Comparison of ENCODE assay signal across 2 cellular contexts in the genomic region with DNA sequence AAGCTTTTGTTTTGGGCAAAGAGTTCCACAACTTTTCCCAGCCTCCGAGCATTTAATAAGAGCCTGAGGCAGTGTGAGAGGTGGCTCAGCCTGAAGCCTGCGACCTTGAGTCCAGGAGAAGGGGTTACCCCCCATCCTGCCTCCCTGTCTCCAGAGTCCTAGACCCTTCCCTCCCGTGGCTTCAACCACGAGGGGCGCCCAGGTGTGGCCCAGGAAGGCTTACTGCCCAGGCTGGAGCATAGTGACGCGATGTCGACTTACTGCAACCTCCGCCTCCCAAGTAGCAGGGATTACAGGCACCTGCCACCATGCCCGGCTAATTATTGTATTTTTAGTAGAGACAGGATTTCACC.
TF ChIP-seq lines count a peak whose summit lies in the region.

No MANE protein-coding gene starts in this region.

TF ChIP-seq in IMR-90, 13 proteins besides CTCF, POLR2A, EP300 and RAD21:
- TF ChIP-seq, protein P1, sequence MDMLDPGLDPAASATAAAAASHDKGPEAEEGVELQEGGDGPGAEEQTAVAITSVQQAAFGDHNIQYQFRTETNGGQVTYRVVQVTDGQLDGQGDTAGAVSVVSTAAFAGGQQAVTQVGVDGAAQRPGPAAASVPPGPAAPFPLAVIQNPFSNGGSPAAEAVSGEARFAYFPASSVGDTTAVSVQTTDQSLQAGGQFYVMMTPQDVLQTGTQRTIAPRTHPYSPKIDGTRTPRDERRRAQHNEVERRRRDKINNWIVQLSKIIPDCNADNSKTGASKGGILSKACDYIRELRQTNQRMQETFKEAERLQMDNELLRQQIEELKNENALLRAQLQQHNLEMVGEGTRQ (IDR thresholded peaks at IDR 0.05; ENCODE audit: low read depth, low read length), result no peak
- no peak for TF ChIP-seq NFE2L2 (IDR thresholded peaks at IDR 0.05; ENCODE audit: low read depth, low read length)
- no peak for TF ChIP-seq MAZ (IDR thresholded peaks at IDR 0.05; ENCODE audit: borderline replicate concordance, low read depth, low read length)
- TF ChIP-seq CHD1 (IDR thresholded peaks at IDR 0.05; ENCODE audit: low read depth, low read length), result no peak
- TF ChIP-seq MAFK (IDR thresholded peaks at IDR 0.05; ENCODE audit: low read depth, low read length), result no peak
- no peak for TF ChIP-seq FOS (IDR thresholded peaks at IDR 0.05; ENCODE audit: low read depth, low read length)
- TF ChIP-seq RCOR1 (IDR thresholded peaks at IDR 0.05; ENCODE audit: insufficient replicate concordance, low read length), result no peak
- no peak for TF ChIP-seq CEBPB (IDR thresholded peaks at IDR 0.05; ENCODE audit: low read depth, low read length)
- TF ChIP-seq MXI1 (IDR thresholded peaks at IDR 0.05; ENCODE audit: borderline replicate concordance, low read depth, low read length), result no peak
- TF ChIP-seq BHLHE40 (IDR thresholded peaks at IDR 0.05; ENCODE audit: low read depth, low read length), result no peak
- TF ChIP-seq, protein P2, sequence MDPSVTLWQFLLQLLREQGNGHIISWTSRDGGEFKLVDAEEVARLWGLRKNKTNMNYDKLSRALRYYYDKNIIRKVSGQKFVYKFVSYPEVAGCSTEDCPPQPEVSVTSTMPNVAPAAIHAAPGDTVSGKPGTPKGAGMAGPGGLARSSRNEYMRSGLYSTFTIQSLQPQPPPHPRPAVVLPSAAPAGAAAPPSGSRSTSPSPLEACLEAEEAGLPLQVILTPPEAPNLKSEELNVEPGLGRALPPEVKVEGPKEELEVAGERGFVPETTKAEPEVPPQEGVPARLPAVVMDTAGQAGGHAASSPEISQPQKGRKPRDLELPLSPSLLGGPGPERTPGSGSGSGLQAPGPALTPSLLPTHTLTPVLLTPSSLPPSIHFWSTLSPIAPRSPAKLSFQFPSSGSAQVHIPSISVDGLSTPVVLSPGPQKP (IDR thresholded peaks at IDR 0.05; ENCODE audit: borderline replicate concordance, low read depth, low read length), result no peak
- no peak for TF ChIP-seq SMC3 (IDR thresholded peaks at IDR 0.05; ENCODE audit: low read depth, low read length)
- no peak for TF ChIP-seq RFX5 (IDR thresholded peaks at IDR 0.05; ENCODE audit: low read depth, low read length)
TF ChIP-seq in IMR-90: peak in this region for 0.

TF ChIP-seq in neural cell, 6 proteins besides CTCF, POLR2A, EP300 and RAD21:
- TF ChIP-seq, protein P3, sequence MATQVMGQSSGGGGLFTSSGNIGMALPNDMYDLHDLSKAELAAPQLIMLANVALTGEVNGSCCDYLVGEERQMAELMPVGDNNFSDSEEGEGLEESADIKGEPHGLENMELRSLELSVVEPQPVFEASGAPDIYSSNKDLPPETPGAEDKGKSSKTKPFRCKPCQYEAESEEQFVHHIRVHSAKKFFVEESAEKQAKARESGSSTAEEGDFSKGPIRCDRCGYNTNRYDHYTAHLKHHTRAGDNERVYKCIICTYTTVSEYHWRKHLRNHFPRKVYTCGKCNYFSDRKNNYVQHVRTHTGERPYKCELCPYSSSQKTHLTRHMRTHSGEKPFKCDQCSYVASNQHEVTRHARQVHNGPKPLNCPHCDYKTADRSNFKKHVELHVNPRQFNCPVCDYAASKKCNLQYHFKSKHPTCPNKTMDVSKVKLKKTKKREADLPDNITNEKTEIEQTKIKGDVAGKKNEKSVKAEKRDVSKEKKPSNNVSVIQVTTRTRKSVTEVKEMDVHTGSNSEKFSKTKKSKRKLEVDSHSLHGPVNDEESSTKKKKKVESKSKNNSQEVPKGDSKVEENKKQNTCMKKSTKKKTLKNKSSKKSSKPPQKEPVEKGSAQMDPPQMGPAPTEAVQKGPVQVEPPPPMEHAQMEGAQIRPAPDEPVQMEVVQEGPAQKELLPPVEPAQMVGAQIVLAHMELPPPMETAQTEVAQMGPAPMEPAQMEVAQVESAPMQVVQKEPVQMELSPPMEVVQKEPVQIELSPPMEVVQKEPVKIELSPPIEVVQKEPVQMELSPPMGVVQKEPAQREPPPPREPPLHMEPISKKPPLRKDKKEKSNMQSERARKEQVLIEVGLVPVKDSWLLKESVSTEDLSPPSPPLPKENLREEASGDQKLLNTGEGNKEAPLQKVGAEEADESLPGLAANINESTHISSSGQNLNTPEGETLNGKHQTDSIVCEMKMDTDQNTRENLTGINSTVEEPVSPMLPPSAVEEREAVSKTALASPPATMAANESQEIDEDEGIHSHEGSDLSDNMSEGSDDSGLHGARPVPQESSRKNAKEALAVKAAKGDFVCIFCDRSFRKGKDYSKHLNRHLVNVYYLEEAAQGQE (IDR thresholded peaks at IDR 0.05; ENCODE audit: borderline replicate concordance), result no peak
- TF ChIP-seq POLR2AphosphoS5 (IDR thresholded peaks at IDR 0.05), result no peak
- TF ChIP-seq TAF1 (IDR thresholded peaks at IDR 0.05; ENCODE audit: low read depth), result no peak
- no peak for TF ChIP-seq EZH2 (IDR thresholded peaks at IDR 0.05; ENCODE audit: borderline replicate concordance, insufficient read depth, low read length, poor library complexity, severe bottlenecking)
- TF ChIP-seq MXI1 (conservative IDR thresholded peaks at IDR 0.05; ENCODE audit: poor library complexity, severe bottlenecking), result no peak
- no peak for TF ChIP-seq SMC3 (conservative IDR thresholded peaks at IDR 0.05; ENCODE audit: poor library complexity)
